17 cellular contexts compared by ENCODE assay signal in the genomic region with DNA sequence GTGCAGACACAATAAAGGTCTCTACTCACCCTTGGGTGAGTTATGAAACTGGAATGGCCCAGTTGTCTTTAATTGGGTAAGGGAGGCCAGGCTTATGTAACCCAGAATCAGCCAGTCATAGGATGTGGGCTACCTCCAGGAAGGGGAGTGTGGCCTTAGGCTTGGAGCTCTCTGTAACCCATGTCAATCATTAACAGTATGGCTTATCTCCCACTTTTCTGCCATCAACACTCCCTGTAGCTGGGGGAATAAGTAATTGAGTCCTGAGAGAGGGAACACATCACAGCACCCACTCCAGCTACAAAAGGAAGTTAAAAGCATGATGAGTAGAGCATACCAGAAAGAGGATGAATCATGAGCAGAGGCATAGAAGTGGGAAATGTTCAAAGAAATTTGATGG.
DNase-seq lines count a peak whose midpoint lies in the region; ATAC-seq lines count a peak whose summit lies in the region.
"Had no signal": no experiment of that assay in that cellular context is flagged by ENCODE, and none has a peak within 500 bp of the region (broad histone marks: within the 10 kb centered on the region; RNA-seq: fewer than 3 reads in every experiment).

No MANE protein-coding gene starts in this region.

- no peaks in the 10 kb centered on the region for H3K4me1 Mint-ChIP-seq in stimulated activated effector memory CD8-positive, alpha-beta T cell treated with anti-CD3 and anti-CD28 coated beads, Interleukin-12 subunit alpha, Interleukin-12 subunit beta, amount 100 ng/mL, for 72 hours
- H3K4me1 Mint-ChIP-seq: neural crest cell had no signal

- H3K27ac Mint-ChIP-seq in stimulated activated effector memory CD8-positive, alpha-beta T cell treated with anti-CD3 and anti-CD28 coated beads, Interleukin-12 subunit alpha, Interleukin-12 subunit beta, amount 100 ng/mL, for 72 hours: no peak overlapping the region
- H3K27ac Mint-ChIP-seq: mesothelial cell of epicardium; T-helper 1 cell treated with Interleukin-12 subunit alpha and Interleukin-12 subunit beta and Interleukin-4 antibody, amounts not matched to agents 30 μg/mL and 1 μg/mL, for 36 hours had no signal

- DNase-seq in HCEC 1CT: peak; percentile 46
- DNase-seq in NCI-H226: peak; percentile 65
- no peak for DNase-seq in stimulated activated effector memory CD8-positive, alpha-beta T cell treated with anti-CD3 and anti-CD28 coated beads, Interleukin-12 subunit alpha, Interleukin-12 subunit beta, amount 100 ng/mL, for 72 hours (ENCODE audit: low spot score in 2 of 2)
- no peak for DNase-seq in medulla oblongata (ENCODE audit: extremely low spot score)
- DNase-seq in NCI-H128 (lab: John Stamatoyannopoulos, UW; ENCODE audit: unreplicated experiment): no peak
- DNase-seq: activated CD4-positive, CD25-positive, alpha-beta regulatory T cell treated with anti-CD3 and anti-CD28 coated beads, Interleukin-2, amount 50 U/mL, for 72 hours; amniotic stem cell; caudate nucleus; kidney; NCI-H524 treated with DMSO at 0.1 percent for 48 hours; SHP77; stimulated activated CD8-positive, alpha-beta memory T cell treated with anti-CD3 and anti-CD28 coated beads, Interleukin-4, amount 100 ng/mL, for 48 hours had no signal

- no peaks in the 10 kb centered on the region for H3K36me3 Mint-ChIP-seq in stimulated activated effector memory CD8-positive, alpha-beta T cell treated with anti-CD3 and anti-CD28 coated beads, Interleukin-12 subunit alpha, Interleukin-12 subunit beta, amount 100 ng/mL, for 72 hours
- H3K36me3 Mint-ChIP-seq: mesothelial cell of epicardium had no signal

- peaks cover 9% of the 10 kb centered on the region for H3K9me3 Mint-ChIP-seq in stimulated activated effector memory CD8-positive, alpha-beta T cell treated with anti-CD3 and anti-CD28 coated beads, Interleukin-12 subunit alpha, Interleukin-12 subunit beta, amount 100 ng/mL, for 72 hours

- peak; percentile 40 for ATAC-seq in esophagus mucosa
- peak; percentile 39 for ATAC-seq in stimulated activated effector memory CD8-positive, alpha-beta T cell treated with anti-CD3 and anti-CD28 coated beads, Interleukin-12 subunit alpha, Interleukin-12 subunit beta, amount 100 ng/mL, for 72 hours
- ATAC-seq in GM21723 (IDR thresholded peaks at IDR 0.05; ENCODE audit: unreplicated experiment): no peak

- H3K4me3 Mint-ChIP-seq in stimulated activated effector memory CD8-positive, alpha-beta T cell treated with anti-CD3 and anti-CD28 coated beads, Interleukin-12 subunit alpha, Interleukin-12 subunit beta, amount 100 ng/mL, for 72 hours: no peak overlapping the region
- H3K4me3 Mint-ChIP-seq: mesothelial cell of epicardium; neural crest cell; T-helper 1 cell treated with Interleukin-12 subunit alpha and Interleukin-12 subunit beta and Interleukin-4 antibody, amounts not matched to agents 30 μg/mL and 1 μg/mL, for 36 hours had no signal

Comparison
In these comparisons a context has a peak if more than half of its experiments do, and no peak if none do; other contexts are left out.
1. DNase-seq: peak in HCEC 1CT (single experiment) and NCI-H226 (single experiment); none in stimulated activated effector memory CD8-positive, alpha-beta T cell treated with anti-CD3 and anti-CD28 coated beads, Interleukin-12 subunit alpha, Interleukin-12 subunit beta, amount 100 ng/mL, for 72 hours (0 of 2), medulla oblongata (single experiment) and NCI-H128 (single experiment).